Comparison of ENCODE assay signal across 16 cellular contexts in the genomic region with DNA sequence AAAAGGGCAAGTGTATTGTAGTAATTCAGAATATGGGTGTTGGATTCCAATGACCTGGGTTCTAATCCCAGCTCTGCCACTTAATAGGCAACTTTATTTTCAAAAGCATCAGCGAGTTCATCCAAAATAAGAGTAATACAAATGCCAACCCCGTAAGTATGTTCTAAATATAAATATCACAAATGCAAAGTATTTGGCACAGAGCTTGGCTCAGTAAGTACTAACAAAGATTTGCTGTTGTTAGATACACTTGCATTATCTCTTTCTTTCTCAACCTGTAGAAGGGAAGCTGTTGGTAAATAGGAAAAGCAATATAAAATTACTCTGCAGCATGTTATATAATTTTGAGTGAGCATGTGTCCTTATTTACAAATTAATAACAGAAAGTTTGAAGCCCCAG.
"Had no signal": no experiment of that assay in that cellular context is flagged by ENCODE, and none has a peak within 500 bp of the region (broad histone marks: within the 10 kb centered on the region; RNA-seq: fewer than 3 reads in every experiment).

No MANE protein-coding gene starts in this region.

- H3K9me3 ChIP-seq: esophagus muscularis mucosa, gastroesophageal sphincter, heart right ventricle, left lung, lower lobe of right lung, mucosa of descending colon had no signal

- H3K4me1 ChIP-seq: foreskin keratinocyte, left lung, lower lobe of right lung had no signal

- DNase-seq: dermis blood vessel endothelial cell; dorsolateral prefrontal cortex; effector CD4-positive, alpha-beta T cell; effector memory CD4-positive, alpha-beta T cell; foreskin keratinocyte; heart right ventricle; hippocampal formation; left cardiac atrium; left lung; lower lobe of right lung; mesenchymal stem cell; mucosa of descending colon; naive B cell had no signal

- H3K4me3 ChIP-seq: coronary artery, dorsolateral prefrontal cortex, esophagus muscularis mucosa, gastroesophageal sphincter, heart right ventricle, left lung, lower lobe of right lung, mucosa of descending colon had no signal

- H3K36me3 ChIP-seq: esophagus muscularis mucosa, gastroesophageal sphincter, heart right ventricle, left lung, lower lobe of right lung had no signal

- H3K27ac ChIP-seq: coronary artery, dorsolateral prefrontal cortex, esophagus muscularis mucosa, foreskin keratinocyte, gastroesophageal sphincter, heart right ventricle, left lung, lower lobe of right lung had no signal

- H3K27me3 ChIP-seq: dorsolateral prefrontal cortex, esophagus muscularis mucosa, foreskin keratinocyte, gastroesophageal sphincter, heart right ventricle, left lung had no signal

- ATAC-seq: foreskin keratinocyte, gastroesophageal sphincter, left cardiac atrium, left lung, lower lobe of right lung, mucosa of descending colon had no signal
